1 cellular context compared by ENCODE assay signal in the genomic region with DNA sequence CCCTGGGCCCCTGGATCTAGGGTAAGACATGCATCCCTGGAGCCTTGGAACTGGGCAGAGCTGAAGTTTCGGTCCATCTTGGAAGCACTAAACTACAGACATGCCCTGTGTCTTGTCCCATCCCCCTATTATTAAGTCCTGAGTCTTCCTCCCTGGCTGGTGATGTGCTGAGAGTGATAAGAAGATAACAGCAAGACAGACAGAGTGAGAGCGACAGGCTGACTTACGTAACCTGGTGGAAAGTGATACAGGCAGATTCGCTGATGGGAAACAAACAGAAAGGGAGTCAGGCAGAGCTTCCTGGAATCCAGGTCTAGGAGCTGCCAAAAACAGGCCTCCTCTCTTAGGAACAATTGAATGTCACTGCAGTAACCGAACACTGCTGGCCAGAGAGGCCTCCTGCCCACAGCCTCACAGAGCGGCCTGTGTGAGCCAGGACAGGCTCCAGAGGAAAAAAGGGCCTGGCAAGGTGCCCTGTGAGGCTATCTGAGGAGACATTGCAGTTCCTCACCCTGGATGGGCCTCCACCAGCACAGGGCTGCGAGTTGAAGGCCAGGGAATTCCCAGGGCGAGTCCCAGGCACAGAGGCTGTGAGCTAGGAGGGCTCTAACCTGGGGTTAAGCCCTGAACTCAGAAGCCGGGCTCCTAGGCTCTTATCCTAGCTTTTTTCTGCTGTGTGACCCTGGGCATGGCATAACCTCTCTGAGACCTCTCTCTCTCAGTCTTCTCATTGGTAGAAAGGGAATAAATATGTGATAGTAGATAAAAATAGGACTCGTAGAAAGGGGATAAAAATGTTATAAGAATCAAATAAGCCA.
TF ChIP-seq lines count a peak whose summit lies in the region.

No MANE protein-coding gene starts in this region.

TF ChIP-seq in liver, 16 proteins besides CTCF, POLR2A, EP300 and RAD21 (continued from another document):
- TF ChIP-seq, protein P1, sequence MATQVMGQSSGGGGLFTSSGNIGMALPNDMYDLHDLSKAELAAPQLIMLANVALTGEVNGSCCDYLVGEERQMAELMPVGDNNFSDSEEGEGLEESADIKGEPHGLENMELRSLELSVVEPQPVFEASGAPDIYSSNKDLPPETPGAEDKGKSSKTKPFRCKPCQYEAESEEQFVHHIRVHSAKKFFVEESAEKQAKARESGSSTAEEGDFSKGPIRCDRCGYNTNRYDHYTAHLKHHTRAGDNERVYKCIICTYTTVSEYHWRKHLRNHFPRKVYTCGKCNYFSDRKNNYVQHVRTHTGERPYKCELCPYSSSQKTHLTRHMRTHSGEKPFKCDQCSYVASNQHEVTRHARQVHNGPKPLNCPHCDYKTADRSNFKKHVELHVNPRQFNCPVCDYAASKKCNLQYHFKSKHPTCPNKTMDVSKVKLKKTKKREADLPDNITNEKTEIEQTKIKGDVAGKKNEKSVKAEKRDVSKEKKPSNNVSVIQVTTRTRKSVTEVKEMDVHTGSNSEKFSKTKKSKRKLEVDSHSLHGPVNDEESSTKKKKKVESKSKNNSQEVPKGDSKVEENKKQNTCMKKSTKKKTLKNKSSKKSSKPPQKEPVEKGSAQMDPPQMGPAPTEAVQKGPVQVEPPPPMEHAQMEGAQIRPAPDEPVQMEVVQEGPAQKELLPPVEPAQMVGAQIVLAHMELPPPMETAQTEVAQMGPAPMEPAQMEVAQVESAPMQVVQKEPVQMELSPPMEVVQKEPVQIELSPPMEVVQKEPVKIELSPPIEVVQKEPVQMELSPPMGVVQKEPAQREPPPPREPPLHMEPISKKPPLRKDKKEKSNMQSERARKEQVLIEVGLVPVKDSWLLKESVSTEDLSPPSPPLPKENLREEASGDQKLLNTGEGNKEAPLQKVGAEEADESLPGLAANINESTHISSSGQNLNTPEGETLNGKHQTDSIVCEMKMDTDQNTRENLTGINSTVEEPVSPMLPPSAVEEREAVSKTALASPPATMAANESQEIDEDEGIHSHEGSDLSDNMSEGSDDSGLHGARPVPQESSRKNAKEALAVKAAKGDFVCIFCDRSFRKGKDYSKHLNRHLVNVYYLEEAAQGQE (IDR thresholded peaks at IDR 0.05), result peak; percentile 63
- TF ChIP-seq FOXA2 (IDR thresholded peaks at IDR 0.05), result peak; percentile 6
- peak; percentile 91 for TF ChIP-seq NR2F2 (IDR thresholded peaks at IDR 0.05)
